ENCODE assay signal across 29 cellular contexts in the genomic region with DNA sequence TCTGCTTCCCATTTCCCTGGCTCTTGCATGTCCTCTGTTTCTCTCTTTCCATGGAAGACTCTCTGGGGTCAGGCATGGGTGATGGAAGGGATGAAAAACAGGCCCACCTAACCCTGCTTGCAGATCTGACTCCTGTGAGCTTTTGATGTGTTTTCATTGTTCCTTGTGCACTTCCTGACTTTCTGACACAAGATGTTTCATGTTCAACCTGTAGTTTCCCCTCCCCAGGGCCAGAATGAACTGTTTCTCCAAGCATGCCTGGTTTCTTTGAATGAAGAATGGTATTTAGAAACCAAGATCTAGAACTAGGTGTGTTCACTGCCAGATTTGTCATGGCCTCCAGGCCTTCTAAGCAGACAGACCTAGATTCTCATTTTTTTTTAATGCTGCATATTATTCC. TPM values are rescaled to one million over a fixed set of nuclear protein-coding genes. Genes with fewer than 3 reads are reported as not detected.
DNase-seq lines count a peak whose midpoint lies in the region; ATAC-seq and TF ChIP-seq lines count a peak whose summit lies in the region.
"Had no signal": no experiment of that assay in that cellular context is flagged by ENCODE, and none has a peak within 500 bp of the region (broad histone marks: within the 10 kb centered on the region; RNA-seq: fewer than 3 reads in every experiment).

No MANE protein-coding gene starts in this region.

- H3K4me3 ChIP-seq in CD8-positive, alpha-beta T cell (ENCODE audit: low read depth, low read length) = no peak overlapping the region
- H3K4me3 ChIP-seq: adrenal gland, body of pancreas, esophagus squamous epithelium, GM12878, left lung, prostate gland, SJCRH30 had no signal

- no peak overlapping the region for H3K27ac ChIP-seq in CD8-positive, alpha-beta T cell (ENCODE audit: low read depth, low read length)
- H3K27ac ChIP-seq: adrenal gland, body of pancreas, esophagus squamous epithelium, foreskin keratinocyte, left lung, prostate gland, SJCRH30 had no signal

- ATAC-seq in activated T-cell treated with anti-CD3 and anti-CD28 coated beads, Interleukin-2, amount 50 U/mL, for 72 hours (replicated peaks in 1 of 2) = no peak
- ATAC-seq in activated T-cell treated with anti-CD3 and anti-CD28 coated beads, Interleukin-2, amount 50 U/mL, for 4 hours = no peak
- ATAC-seq in CD8-positive, alpha-beta T cell = no peak
- peak in 1 of 2 donors; percentile 85 for ATAC-seq in naive thymus-derived CD8-positive, alpha-beta T cell
- ATAC-seq in GM18505 (IDR thresholded peaks at IDR 0.05; ENCODE audit: unreplicated experiment) (no peak), HG02852 (IDR thresholded peaks at IDR 0.05; ENCODE audit: unreplicated experiment) (no peak)
- ATAC-seq: body of pancreas, foreskin keratinocyte, GM12878, left lung, sciatic nerve had no signal

- intact Hi-C loops in CD8-positive, alpha-beta T cell (cut with DNase I, micrococcal nuclease) = loop anchor here in 1 of 2 experiments (10.0 kb wide), 1 partner anchor 391 kb away; the partner anchor contains the start of gene FES
- intact Hi-C loops in activated T-helper 1 cell treated with anti-CD3 and anti-CD28 coated beads, Interleukin-12 subunit alpha, Interleukin-12 subunit beta, Interleukin-2, Interleukin-4 antibody, amounts not matched to agents 30 ng/mL and 10 ng/mL and 1 ng/mL, durations not matched to agents 14 hours and 24 hours and 36 hours (cut with micrococcal nuclease) = loop anchor here (10.0 kb wide), 1 partner anchor 391 kb away; the partner anchor contains the start of gene FES

- DNase-seq in activated T-cell treated with anti-CD3 and anti-CD28 coated beads, Interleukin-2, amount 50 U/mL, for 72 hours = no peak
- DNase-seq in activated T-cell treated with anti-CD3 and anti-CD28 coated beads, Interleukin-2, amount 50 U/mL, for 4 hours = no peak
- DNase-seq in CD8-positive, alpha-beta T cell = no peak
- DNase-seq in activated T-helper 1 cell treated with anti-CD3 and anti-CD28 coated beads, Interleukin-12 subunit alpha, Interleukin-12 subunit beta, Interleukin-2, Interleukin-4 antibody, amounts not matched to agents 30 ng/mL and 10 ng/mL and 1 ng/mL, durations not matched to agents 14 hours and 24 hours and 36 hours (ENCODE audit: low spot score) = no peak
- DNase-seq in naive thymus-derived CD8-positive, alpha-beta T cell = peak in 3 of 10 donors; percentile 1 to 31 (median 9)
- no peak for DNase-seq in middle frontal gyrus (ENCODE audit: extremely low spot score, low spot score)
- DNase-seq: adrenal gland, body of pancreas, COR-L47, dermis blood vessel endothelial cell, esophagus squamous epithelium, foreskin keratinocyte, GOT3, head of caudate nucleus, islet precursor cell, KBM-7, left lung, NCI-H1092 treated with DMSO at 0.1 percent for 48 hours, NCI-H1930, NCI-H2171 treated with DMSO at 0.1 percent for 48 hours, NCI-H510A, occipital lobe, SJCRH30, trophoblast cell had no signal

- no peaks in the 10 kb centered on the region for H3K27me3 Mint-ChIP-seq in activated T-cell treated with anti-CD3 and anti-CD28 coated beads, Interleukin-2, amount 50 U/mL, for 72 hours (ENCODE audit: low read depth)
- no peaks in the 10 kb centered on the region for H3K27me3 Mint-ChIP-seq in activated T-cell treated with anti-CD3 and anti-CD28 coated beads, Interleukin-2, amount 50 U/mL, for 4 hours (ENCODE audit: low read depth)
- H3K27me3 Mint-ChIP-seq in CD8-positive, alpha-beta T cell (ENCODE audit: low read depth) = no peaks in the 10 kb centered on the region
- no peaks in the 10 kb centered on the region for H3K27me3 Mint-ChIP-seq in activated T-helper 1 cell treated with anti-CD3 and anti-CD28 coated beads, Interleukin-12 subunit alpha, Interleukin-12 subunit beta, Interleukin-2, Interleukin-4 antibody, amounts not matched to agents 30 ng/mL and 10 ng/mL and 1 ng/mL, durations not matched to agents 14 hours and 24 hours and 36 hours (ENCODE audit: insufficient read depth)
- H3K27me3 Mint-ChIP-seq in naive thymus-derived CD8-positive, alpha-beta T cell = no peaks in the 10 kb centered on the region

- no peak for TF ChIP-seq POLR2A in GM18505 (IDR thresholded peaks at IDR 0.05; ENCODE audit: borderline replicate concordance, extremely low read depth, insufficient read depth, insufficient read length)

- peaks cover 26% of the 10 kb centered on the region for H3K36me3 ChIP-seq in CD8-positive, alpha-beta T cell (ENCODE audit: insufficient read depth, low read length)

- peaks cover 12 to 58% of the 10 kb centered on the region in 2 donors for H3K36me3 Mint-ChIP-seq in activated T-cell treated with anti-CD3 and anti-CD28 coated beads, Interleukin-2, amount 50 U/mL, for 72 hours (ENCODE audit: insufficient read depth in 2 of 2)
- peaks cover 62% of the 10 kb centered on the region for H3K36me3 Mint-ChIP-seq in activated T-cell treated with anti-CD3 and anti-CD28 coated beads, Interleukin-2, amount 50 U/mL, for 4 hours (ENCODE audit: insufficient read depth)
- peaks cover 89% of the 10 kb centered on the region for H3K36me3 Mint-ChIP-seq in CD8-positive, alpha-beta T cell
- H3K36me3 Mint-ChIP-seq in activated T-helper 1 cell treated with anti-CD3 and anti-CD28 coated beads, Interleukin-12 subunit alpha, Interleukin-12 subunit beta, Interleukin-2, Interleukin-4 antibody, amounts not matched to agents 30 ng/mL and 10 ng/mL and 1 ng/mL, durations not matched to agents 14 hours and 24 hours and 36 hours (ENCODE audit: low read depth) = peaks cover 53% of the 10 kb centered on the region
- peaks cover 5 to 93% (median 42%) of the 10 kb centered on the region in 3 donors for H3K36me3 Mint-ChIP-seq in naive thymus-derived CD8-positive, alpha-beta T cell

- no peaks in the 10 kb centered on the region for H3K27me3 ChIP-seq in CD8-positive, alpha-beta T cell (ENCODE audit: insufficient read depth, low read length)
- H3K27me3 ChIP-seq: adrenal gland, body of pancreas, esophagus squamous epithelium, foreskin keratinocyte, left lung, SJCRH30 had no signal

- CTCF ChIA-PET in CD8-positive, alpha-beta T cell (lab: Charles Lee) = no interaction called here

- H3K4me1 ChIP-seq in CD8-positive, alpha-beta T cell (ENCODE audit: insufficient read depth, low read length) = peaks cover 16% of the 10 kb centered on the region
- H3K4me1 ChIP-seq: adrenal gland, body of pancreas, SJCRH30 had no signal

- H3K4me1 Mint-ChIP-seq in activated T-cell treated with anti-CD3 and anti-CD28 coated beads, Interleukin-2, amount 50 U/mL, for 72 hours (ENCODE audit: low read depth) = peaks cover 12% of the 10 kb centered on the region
- peaks cover 11% of the 10 kb centered on the region for H3K4me1 Mint-ChIP-seq in activated T-cell treated with anti-CD3 and anti-CD28 coated beads, Interleukin-2, amount 50 U/mL, for 4 hours (ENCODE audit: low read depth)
- H3K4me1 Mint-ChIP-seq in CD8-positive, alpha-beta T cell (ENCODE audit: low read depth) = peaks cover 19% of the 10 kb centered on the region
- H3K4me1 Mint-ChIP-seq in activated T-helper 1 cell treated with anti-CD3 and anti-CD28 coated beads, Interleukin-12 subunit alpha, Interleukin-12 subunit beta, Interleukin-2, Interleukin-4 antibody, amounts not matched to agents 30 ng/mL and 10 ng/mL and 1 ng/mL, durations not matched to agents 14 hours and 24 hours and 36 hours (ENCODE audit: low read depth) = peaks cover 10% of the 10 kb centered on the region
- H3K4me1 Mint-ChIP-seq in naive thymus-derived CD8-positive, alpha-beta T cell = peaks cover 8 to 16% (median 13%) of the 10 kb centered on the region in 4 donors

- no peak overlapping the region for H3K4me3 Mint-ChIP-seq in activated T-cell treated with anti-CD3 and anti-CD28 coated beads, Interleukin-2, amount 50 U/mL, for 72 hours
- no peak overlapping the region for H3K4me3 Mint-ChIP-seq in activated T-cell treated with anti-CD3 and anti-CD28 coated beads, Interleukin-2, amount 50 U/mL, for 4 hours
- no peak overlapping the region for H3K4me3 Mint-ChIP-seq in CD8-positive, alpha-beta T cell
- no peak overlapping the region for H3K4me3 Mint-ChIP-seq in activated T-helper 1 cell treated with anti-CD3 and anti-CD28 coated beads, Interleukin-12 subunit alpha, Interleukin-12 subunit beta, Interleukin-2, Interleukin-4 antibody, amounts not matched to agents 30 ng/mL and 10 ng/mL and 1 ng/mL, durations not matched to agents 14 hours and 24 hours and 36 hours
- H3K4me3 Mint-ChIP-seq in naive thymus-derived CD8-positive, alpha-beta T cell = peak overlapping the region in 5 of 10 donors; percentile 1 to 20 (median 13)

- POLR2A ChIA-PET in CD8-positive, alpha-beta T cell (lab: Charles Lee) = interaction anchor here (0.5 kb wide), 1 partner anchor 532 kb away, joined by 3 read pairs; no protein-coding TSS in a partner anchor
- POLR2A ChIA-PET in naive thymus-derived CD8-positive, alpha-beta T cell (lab: Charles Lee) = no interaction called here

- peak overlapping the region; percentile 83 for H3K27ac Mint-ChIP-seq in activated T-cell treated with anti-CD3 and anti-CD28 coated beads, Interleukin-2, amount 50 U/mL, for 72 hours
- H3K27ac Mint-ChIP-seq in CD8-positive, alpha-beta T cell = peak overlapping the region; percentile 55
- peak overlapping the region; percentile 6 for H3K27ac Mint-ChIP-seq in activated T-helper 1 cell treated with anti-CD3 and anti-CD28 coated beads, Interleukin-12 subunit alpha, Interleukin-12 subunit beta, Interleukin-2, Interleukin-4 antibody, amounts not matched to agents 30 ng/mL and 10 ng/mL and 1 ng/mL, durations not matched to agents 14 hours and 24 hours and 36 hours
- H3K27ac Mint-ChIP-seq in naive thymus-derived CD8-positive, alpha-beta T cell = peak overlapping the region in 8 of 10 donors; percentile 2 to 80 (median 62)

- H3K9me3 Mint-ChIP-seq in activated T-cell treated with anti-CD3 and anti-CD28 coated beads, Interleukin-2, amount 50 U/mL, for 72 hours = no peaks in the 10 kb centered on the region
- no peaks in the 10 kb centered on the region for H3K9me3 Mint-ChIP-seq in activated T-cell treated with anti-CD3 and anti-CD28 coated beads, Interleukin-2, amount 50 U/mL, for 4 hours
- no peaks in the 10 kb centered on the region for H3K9me3 Mint-ChIP-seq in CD8-positive, alpha-beta T cell
- H3K9me3 Mint-ChIP-seq in activated T-helper 1 cell treated with anti-CD3 and anti-CD28 coated beads, Interleukin-12 subunit alpha, Interleukin-12 subunit beta, Interleukin-2, Interleukin-4 antibody, amounts not matched to agents 30 ng/mL and 10 ng/mL and 1 ng/mL, durations not matched to agents 14 hours and 24 hours and 36 hours = no peaks in the 10 kb centered on the region
- no peaks in the 10 kb centered on the region for H3K9me3 Mint-ChIP-seq in naive thymus-derived CD8-positive, alpha-beta T cell

- TF ChIP-seq CTCF in CD8-positive, alpha-beta T cell (IDR thresholded peaks at IDR 0.05) = no peak

- no peaks in the 10 kb centered on the region for H3K9me3 ChIP-seq in CD8-positive, alpha-beta T cell (ENCODE audit: low read length)
- H3K9me3 ChIP-seq: adrenal gland, body of pancreas, esophagus squamous epithelium, left lung, prostate gland, SJCRH30 had no signal

RNA-seq across cellular contexts. Expression of gene CRTC3, which starts 36.1 kb away (rescaled TPM):
- total RNA-seq in activated T-cell treated with anti-CD3 and anti-CD28 coated beads, Interleukin-2, amount 50 U/mL, for 72 hours = 10 to 100 TPM; 73.2 to 77.3 TPM
- total RNA-seq in activated T-cell treated with anti-CD3 and anti-CD28 coated beads, Interleukin-2, amount 50 U/mL, for 4 hours = 10 to 100 TPM; 28.2 to 33.0 (median 29.8) TPM
- total RNA-seq in CD8-positive, alpha-beta T cell = 10 to 100 TPM; 74.0 to 77.9 TPM
- total RNA-seq in activated T-helper 1 cell treated with anti-CD3 and anti-CD28 coated beads, Interleukin-12 subunit alpha, Interleukin-12 subunit beta, Interleukin-2, Interleukin-4 antibody, amounts not matched to agents 30 ng/mL and 10 ng/mL and 1 ng/mL, durations not matched to agents 14 hours and 24 hours and 36 hours = 54.0 and 61.2 TPM in 2 replicates
- total RNA-seq in naive thymus-derived CD8-positive, alpha-beta T cell = 100 to 1,000 TPM; 102 to 110 TPM
- polyA plus RNA-seq in naive thymus-derived CD8-positive, alpha-beta T cell = 10 to 100 TPM; 21.9 to 51.1 (median 33.5) TPM

Comparison
In these comparisons a context has a peak if more than half of its experiments do, and no peak if none do; other contexts are left out.
1. H3K27ac Mint-ChIP-seq: peak in every context shown above with its lines; median percentile 83 in activated T-cell treated with anti-CD3 and anti-CD28 coated beads, Interleukin-2, amount 50 U/mL, for 72 hours; 62 in naive thymus-derived CD8-positive, alpha-beta T cell; 55 in CD8-positive, alpha-beta T cell; 6 in activated T-helper 1 cell treated with anti-CD3 and anti-CD28 coated beads, Interleukin-12 subunit alpha, Interleukin-12 subunit beta, Interleukin-2, Interleukin-4 antibody, amounts not matched to agents 30 ng/mL and 10 ng/mL and 1 ng/mL, durations not matched to agents 14 hours and 24 hours and 36 hours.